ENCODE assay signal across 14 cellular contexts in genomic region chr5:54062958-54063357, GRCh38.
DNase-seq lines count a peak whose midpoint lies in the region; ATAC-seq and TF ChIP-seq lines count a peak whose summit lies in the region.
"Had no signal": no experiment of that assay in that cellular context is flagged by ENCODE, and none has a peak within 500 bp of the region (broad histone marks: within the 10 kb centered on the region; RNA-seq: fewer than 3 reads in every experiment).

No MANE protein-coding gene starts in this region.

- no peak overlapping the region for H3K14ac ChIP-seq in trophoblast cell (ENCODE audit: low read length)

- H3K79me1 ChIP-seq in trophoblast cell (ENCODE audit: low read length): no peaks in the 10 kb centered on the region

- no peak overlapping the region for H3K4ac ChIP-seq in trophoblast cell (ENCODE audit: low read depth, low read length)

- H4K8ac ChIP-seq in trophoblast cell (ENCODE audit: low read depth, low read length): no peak overlapping the region

- no peak overlapping the region for H4K12ac ChIP-seq in trophoblast cell (ENCODE audit: low read depth, low read length)

- no peak overlapping the region for H4K91ac ChIP-seq in trophoblast cell (ENCODE audit: low read depth, low read length)

- H3K79me2 ChIP-seq in fibroblast of lung (ENCODE audit: control insufficient read depth, insufficient read depth, low read length): no peaks in the 10 kb centered on the region
- no peaks in the 10 kb centered on the region for H3K79me2 ChIP-seq in osteoblast (ENCODE audit: insufficient read depth, low read length)
- no peaks in the 10 kb centered on the region for H3K79me2 ChIP-seq in trophoblast cell (ENCODE audit: control insufficient read depth, insufficient read depth, low read length, poor library complexity)

- no peak overlapping the region for H2AK5ac ChIP-seq in trophoblast cell (ENCODE audit: low read length)

- no peak overlapping the region for H3K18ac ChIP-seq in trophoblast cell (ENCODE audit: low read length)

- peaks cover 34% of the 10 kb centered on the region for H3K4me1 ChIP-seq in SJSA1 (replicated peaks)
- H3K4me1 ChIP-seq in fibroblast of lung (ENCODE audit: control insufficient read depth, extremely low read depth, insufficient read depth, low read length): peaks cover 8% of the 10 kb centered on the region
- H3K4me1 ChIP-seq in osteoblast (ENCODE audit: insufficient read depth, low read length): peaks cover 21% of the 10 kb centered on the region
- no peaks in the 10 kb centered on the region for H3K4me1 ChIP-seq in trophoblast cell (ENCODE audit: control insufficient read depth in 1 of 2, insufficient read depth in 2 of 2, low read length in 2 of 2)
- H3K4me1 ChIP-seq: esophagus squamous epithelium had no signal

- H2BK120ac ChIP-seq in trophoblast cell (ENCODE audit: insufficient read depth, low read length, poor library complexity): no peak overlapping the region

- no peak for TF ChIP-seq CTCF in fibroblast of lung (conservative IDR thresholded peaks at IDR 0.05 in 1 of 2, IDR thresholded peaks at IDR 0.05 in 1 of 2; ENCODE audit: low read depth in 1 of 2, low read length in 2 of 2)
- TF ChIP-seq CTCF in osteoblast (IDR thresholded peaks at IDR 0.05; ENCODE audit: extremely low read depth, low read depth, low read length): no peak

- no peak overlapping the region for H3K4me3 ChIP-seq in SJSA1
- no peak overlapping the region for H3K4me3 ChIP-seq in fibroblast of lung (replicated peaks in 1 of 4; ENCODE audit: control extremely low read depth in 1 of 4, insufficient read depth in 1 of 4, low read depth in 3 of 4, low read length in 4 of 4)
- H3K4me3 ChIP-seq in osteoblast (ENCODE audit: insufficient read depth, low read length): peak overlapping the region; percentile 13
- no peak overlapping the region for H3K4me3 ChIP-seq in trophoblast cell (ENCODE audit: low read depth, low read length)
- H3K4me3 ChIP-seq: esophagus squamous epithelium had no signal

- DNase-seq in COLO829 (ENCODE audit: low spot score) (peak; percentile 2), SJSA1 (ENCODE audit: low read depth in 1 of 2, low spot score in 2 of 2) (peak; percentile 81 to 90), fibroblast of lung (ENCODE audit: low read depth in 2 of 2) (peak; percentile 35 to 89), osteoblast (ENCODE audit: insufficient read length, low spot score, missing footprints) (peak; percentile 77), trophoblast cell (no peak)
- DNase-seq in activated CD8-positive, alpha-beta memory T cell treated with anti-CD3 and anti-CD28 coated beads for 24 hours: no peak
- DNase-seq: CD4-positive, CD25-positive, alpha-beta regulatory T cell; esophagus squamous epithelium; islet precursor cell; stimulated activated CD4-positive, alpha-beta T cell treated with anti-CD3 and anti-CD28 coated beads, Interleukin-2, amount 100 ng/mL, for 48 hours had no signal

- H3K9me3 ChIP-seq in SJSA1 (replicated peaks) (0 out of 2 replicates have a peak, but pooled peaks cover 3% of the 10 kb centered on the region), fibroblast of lung (ENCODE audit: control insufficient read depth, insufficient read depth, low read depth, low read length) (no peaks in the 10 kb centered on the region), osteoblast (ENCODE audit: low read depth, low read length) (no peaks in the 10 kb centered on the region), trophoblast cell (ENCODE audit: insufficient read depth, low read depth, low read length) (peaks cover 1% of the 10 kb centered on the region)
- H3K9me3 ChIP-seq: esophagus squamous epithelium had no signal

- no peak overlapping the region for H2BK12ac ChIP-seq in trophoblast cell (ENCODE audit: low read length)

- ATAC-seq in HG02588 (IDR thresholded peaks at IDR 0.05; ENCODE audit: unreplicated experiment) (no peak), HG02981 (IDR thresholded peaks at IDR 0.05; ENCODE audit: unreplicated experiment) (no peak)
- ATAC-seq: activated naive CD4-positive, alpha-beta T cell treated with anti-CD3 and anti-CD28 coated beads, Interleukin-2, amount 50 U/mL, for 72 hours had no signal

- H2AFZ ChIP-seq in fibroblast of lung (ENCODE audit: low read length) (no peak overlapping the region), osteoblast (ENCODE audit: low read length) (peak overlapping the region; percentile 58), trophoblast cell (ENCODE audit: insufficient read depth, low read length, poor library complexity) (no peak overlapping the region)

- H3K36me3 ChIP-seq in SJSA1: no peaks in the 10 kb centered on the region
- no peaks in the 10 kb centered on the region for H3K36me3 ChIP-seq in fibroblast of lung (ENCODE audit: control insufficient read depth, insufficient read depth, low read length)
- no peaks in the 10 kb centered on the region for H3K36me3 ChIP-seq in osteoblast (ENCODE audit: insufficient read depth, low read length)
- no peaks in the 10 kb centered on the region for H3K36me3 ChIP-seq in trophoblast cell (ENCODE audit: control insufficient read depth in 1 of 2, insufficient read depth in 2 of 2, low read length in 2 of 2)
- H3K36me3 ChIP-seq: esophagus squamous epithelium had no signal

- no CpG with 5 or more reads among the region's 3 CpGs for WGBS in trophoblast cell (ENCODE audit: extremely low coverage, insufficient coverage, insufficient read length)

- H3K4me2 ChIP-seq in fibroblast of lung (ENCODE audit: extremely low read depth, insufficient read depth, low read length) (no peak overlapping the region), osteoblast (ENCODE audit: insufficient read depth, low read length) (peak overlapping the region; percentile 73), trophoblast cell (ENCODE audit: low read length) (no peak overlapping the region)

- no peak overlapping the region for H3K23ac ChIP-seq in trophoblast cell (ENCODE audit: low read length)

- no peak overlapping the region for H2BK5ac ChIP-seq in trophoblast cell (ENCODE audit: low read depth, low read length, poor library complexity)

- H3K27me3 ChIP-seq in SJSA1 (replicated peaks) (no peaks in the 10 kb centered on the region), fibroblast of lung (ENCODE audit: control insufficient read depth, insufficient read depth, low read length) (no peaks in the 10 kb centered on the region), osteoblast (ENCODE audit: insufficient read depth, low read length) (no peaks in the 10 kb centered on the region), trophoblast cell (ENCODE audit: insufficient read depth, low read length) (no peaks in the 10 kb centered on the region)
- H3K27me3 ChIP-seq: esophagus squamous epithelium had no signal

- H3K9ac ChIP-seq in fibroblast of lung (ENCODE audit: insufficient read depth, low read length) (no peak overlapping the region), trophoblast cell (ENCODE audit: low read length) (no peak overlapping the region)

- peak overlapping the region; percentile 99 for H3K27ac ChIP-seq in SJSA1
- H3K27ac ChIP-seq in fibroblast of lung (ENCODE audit: insufficient read depth, low read length): peak overlapping the region; percentile 70
- peak overlapping the region; percentile 93 for H3K27ac ChIP-seq in osteoblast (ENCODE audit: low read depth, low read length)
- H3K27ac ChIP-seq in trophoblast cell (ENCODE audit: low read depth, low read length): no peak overlapping the region
- H3K27ac ChIP-seq: esophagus squamous epithelium, VCaP had no signal

- H4K20me1 ChIP-seq in fibroblast of lung (ENCODE audit: control insufficient read depth, extremely low read depth, insufficient read depth, low read length) (no peaks in the 10 kb centered on the region), osteoblast (ENCODE audit: insufficient read depth, low read length) (no peaks in the 10 kb centered on the region)

Comparison
In these comparisons a context has a peak if more than half of its experiments do, and no peak if none do; other contexts are left out.
1. DNase-seq: peak in COLO829 (single experiment), SJSA1 (2 of 2), fibroblast of lung (2 of 2) and osteoblast (single experiment); none in trophoblast cell (0 of 2) and activated CD8-positive, alpha-beta memory T cell treated with anti-CD3 and anti-CD28 coated beads for 24 hours (single experiment).